Comparison of ENCODE assay signal across 25 cellular contexts in genomic region chr11:47052576-47052975, GRCh38.
"Had no signal": no experiment of that assay in that cellular context is flagged by ENCODE, and none has a peak within 500 bp of the region (broad histone marks: within the 10 kb centered on the region; RNA-seq: fewer than 3 reads in every experiment).

No MANE protein-coding gene starts in this region.

- DNase-seq: cortex of kidney; effector memory CD8-positive, alpha-beta T cell; erythroblast; foreskin keratinocyte; heart left ventricle; left cardiac atrium; left lung; mesenchymal stem cell; midbrain; naive thymus-derived CD4-positive, alpha-beta T cell; stimulated activated CD4-positive, alpha-beta T cell treated with anti-CD3 and anti-CD28 coated beads, Interleukin-15, amount 100 ng/mL, for 24 hours; stimulated activated CD4-positive, alpha-beta T cell treated with anti-CD3 and anti-CD28 coated beads, Interleukin-2, amount 100 ng/mL, for 48 hours; stimulated activated CD8-positive, alpha-beta memory T cell treated with anti-CD3 and anti-CD28 coated beads, Interleukin-4, amount 100 ng/mL, for 48 hours; stimulated activated naive CD4-positive, alpha-beta T cell; stimulated activated naive CD8-positive, alpha-beta T cell treated with anti-CD3 and anti-CD28 coated beads, Interleukin-15, amount 100 ng/mL, for 72 hours; thyroid gland; trophoblast cell had no signal

- ATAC-seq: effector memory CD8-positive, alpha-beta T cell; foreskin keratinocyte; heart left ventricle; left cardiac atrium; left lung; naive thymus-derived CD4-positive, alpha-beta T cell; stimulated activated naive CD8-positive, alpha-beta T cell treated with anti-CD3 and anti-CD28 coated beads, Interleukin-15, amount 100 ng/mL, for 72 hours had no signal

- H3K4me3 Mint-ChIP-seq: effector memory CD8-positive, alpha-beta T cell; naive thymus-derived CD4-positive, alpha-beta T cell; nephron; neural progenitor cell; stimulated activated naive CD8-positive, alpha-beta T cell treated with anti-CD3 and anti-CD28 coated beads, Interleukin-15, amount 100 ng/mL, for 72 hours had no signal

- H3K9me3 ChIP-seq: prostate gland, right atrium auricular region, thyroid gland had no signal

- H3K36me3 ChIP-seq: gastroesophageal sphincter, heart left ventricle, left lung, neural progenitor cell, prostate gland, right atrium auricular region, thyroid gland had no signal

- H3K27me3 Mint-ChIP-seq: effector memory CD8-positive, alpha-beta T cell; naive thymus-derived CD4-positive, alpha-beta T cell; stimulated activated naive CD8-positive, alpha-beta T cell treated with anti-CD3 and anti-CD28 coated beads, Interleukin-15, amount 100 ng/mL, for 72 hours had no signal

- H3K9ac ChIP-seq: neural progenitor cell had no signal

- H3K4me3 ChIP-seq: gastroesophageal sphincter, heart left ventricle, hepatocyte, left lung, neural progenitor cell, prostate gland, right atrium auricular region, thyroid gland had no signal

- H3K4me1 ChIP-seq: foreskin keratinocyte, left lung, prostate gland, right atrium auricular region, thyroid gland had no signal

- H3K27ac ChIP-seq: foreskin keratinocyte, hepatocyte, left lung, neural progenitor cell, prostate gland, right atrium auricular region, thyroid gland had no signal

- H3K9me3 Mint-ChIP-seq: stimulated activated naive CD8-positive, alpha-beta T cell treated with anti-CD3 and anti-CD28 coated beads, Interleukin-15, amount 100 ng/mL, for 72 hours had no signal

- H3K27ac Mint-ChIP-seq: effector memory CD8-positive, alpha-beta T cell; naive thymus-derived CD4-positive, alpha-beta T cell; nephron; neural progenitor cell had no signal

- H3K4me1 Mint-ChIP-seq: naive thymus-derived CD4-positive, alpha-beta T cell; stimulated activated naive CD8-positive, alpha-beta T cell treated with anti-CD3 and anti-CD28 coated beads, Interleukin-15, amount 100 ng/mL, for 72 hours had no signal

- H3K27me3 ChIP-seq: foreskin keratinocyte, gastroesophageal sphincter, heart left ventricle, hepatocyte, left lung, neural progenitor cell, right atrium auricular region, thyroid gland had no signal

- H2AFZ ChIP-seq: hepatocyte, neural progenitor cell had no signal

- H3K4me2 ChIP-seq: hepatocyte, neural progenitor cell had no signal

- H3K79me2 ChIP-seq: hepatocyte had no signal

- FAIRE-seq: endometrium, islet of Langerhans had no signal
